In genomic region chr16:19785081-19785480, GRCh38 we compare ENCODE assay signal across 14 cellular contexts.
DNase-seq lines count a peak whose midpoint lies in the region; FAIRE-seq and TF ChIP-seq lines count a peak whose summit lies in the region.
"Had no signal": no experiment of that assay in that cellular context is flagged by ENCODE, and none has a peak within 500 bp of the region (broad histone marks: within the 10 kb centered on the region; RNA-seq: fewer than 3 reads in every experiment).

No MANE protein-coding gene starts in this region.

- no peaks in the 10 kb centered on the region for H3K79me2 ChIP-seq in astrocyte (ENCODE audit: insufficient read depth, low read length)

- H3K9me3 ChIP-seq in astrocyte (ENCODE audit: insufficient read depth, low read depth, low read length) (no peaks in the 10 kb centered on the region), esophagus squamous epithelium (no peaks in the 10 kb centered on the region), spleen (no peaks in the 10 kb centered on the region)
- H3K9me3 ChIP-seq: BLaER1, SJCRH30 had no signal

- no peaks in the 10 kb centered on the region for H4K20me1 ChIP-seq in astrocyte (ENCODE audit: insufficient read depth, low read length)
- H4K20me1 ChIP-seq: BLaER1 had no signal

- no peak overlapping the region for H2AFZ ChIP-seq in astrocyte (ENCODE audit: low read depth, low read length)

- WGBS in esophagus squamous epithelium, 2 donors = 80 to 100% methylated on average over 1 of the region's 1 CpG
- WGBS in spleen, 5 donors = 90 to 100% (median 92%) methylated on average over 1 of the region's 1 CpG

- H3K27ac Mint-ChIP-seq in astrocyte (ENCODE audit: unreplicated experiment) (no peak overlapping the region), neural crest cell (ENCODE audit: unreplicated experiment) (no peak overlapping the region), type B pancreatic cell (no peak overlapping the region)
- H3K27ac Mint-ChIP-seq: CD8-positive, alpha-beta memory T cell had no signal

- no peaks in the 10 kb centered on the region for H3K27me3 Mint-ChIP-seq in astrocyte (ENCODE audit: low read depth, unreplicated experiment)
- H3K27me3 Mint-ChIP-seq in neural crest cell (ENCODE audit: low read depth) = no peaks in the 10 kb centered on the region
- H3K27me3 Mint-ChIP-seq in type B pancreatic cell = no peaks in the 10 kb centered on the region
- H3K27me3 Mint-ChIP-seq: CD8-positive, alpha-beta memory T cell had no signal

- H3K4me3 Mint-ChIP-seq in astrocyte (ENCODE audit: unreplicated experiment) (no peak overlapping the region), neural crest cell (peak overlapping the region; percentile 14), type B pancreatic cell (no peak overlapping the region)
- H3K4me3 Mint-ChIP-seq: CD8-positive, alpha-beta memory T cell had no signal

- intact Hi-C loops in esophagus squamous epithelium (cut with DNase I) (no loop called here), spleen (cut with DNase I; ENCODE audit: low total_unique reads) (no loop called here)

- DNase-seq in astrocyte (ENCODE audit: low read depth) = no peak
- no peak for DNase-seq in esophagus squamous epithelium (lab: John Stamatoyannopoulos, UW)
- no peak for DNase-seq in neural crest cell (ENCODE audit: low read depth, low spot score)
- DNase-seq in type B pancreatic cell (ENCODE audit: extremely low spot score, unreplicated experiment) = peak; percentile 24
- no peak for DNase-seq in spleen
- DNase-seq in inferior parietal cortex (ENCODE audit: extremely low spot score) = no peak
- no peak for DNase-seq in 8988T
- DNase-seq: CD8-positive, alpha-beta memory T cell; DMS79 treated with DMSO at 0.1 percent for 48 hours; NCI-H187 treated with DMSO at 0.1 percent for 48 hours; NCI-H446; SJCRH30 had no signal

- H3K27me3 ChIP-seq in astrocyte (ENCODE audit: insufficient read depth, low read length) (no peaks in the 10 kb centered on the region), esophagus squamous epithelium (no peaks in the 10 kb centered on the region), spleen (replicated peaks in 1 of 7) (no peaks in the 10 kb centered on the region)
- H3K27me3 ChIP-seq: BLaER1, SJCRH30 had no signal

- no peak for TF ChIP-seq POLR2A in esophagus squamous epithelium (IDR thresholded peaks at IDR 0.05)
- no peak for TF ChIP-seq POLR2A in spleen (IDR thresholded peaks at IDR 0.05)

- H3K36me3 Mint-ChIP-seq in astrocyte (ENCODE audit: low read depth, unreplicated experiment) (peaks cover 2% of the 10 kb centered on the region), neural crest cell (ENCODE audit: low read depth) (no peaks in the 10 kb centered on the region), type B pancreatic cell (no peaks in the 10 kb centered on the region)
- H3K36me3 Mint-ChIP-seq: CD8-positive, alpha-beta memory T cell had no signal

- H3K4me1 ChIP-seq in astrocyte (ENCODE audit: insufficient read depth, low read length) = no peaks in the 10 kb centered on the region
- H3K4me1 ChIP-seq in esophagus squamous epithelium = peaks cover 6 to 28% (median 8%) of the 10 kb centered on the region in 3 donors
- no peaks in the 10 kb centered on the region for H3K4me1 ChIP-seq in spleen

- H3K9me3 Mint-ChIP-seq in astrocyte (ENCODE audit: unreplicated experiment) = no peaks in the 10 kb centered on the region
- H3K9me3 Mint-ChIP-seq in neural crest cell = no peaks in the 10 kb centered on the region
- no peaks in the 10 kb centered on the region for H3K9me3 Mint-ChIP-seq in type B pancreatic cell
- H3K9me3 Mint-ChIP-seq: CD8-positive, alpha-beta memory T cell had no signal

- H3K27ac ChIP-seq in astrocyte (ENCODE audit: low read depth, low read length) (no peak overlapping the region), esophagus squamous epithelium (peak overlapping the region in 3 of 4 donors; percentile 4 to 34 (median 17)), spleen (no peak overlapping the region)
- H3K27ac ChIP-seq: BLaER1, HL-60, SJCRH30 had no signal

- H3K4me1 Mint-ChIP-seq in astrocyte (ENCODE audit: low read depth, unreplicated experiment) = no peaks in the 10 kb centered on the region
- peaks cover 27% of the 10 kb centered on the region for H3K4me1 Mint-ChIP-seq in neural crest cell
- H3K4me1 Mint-ChIP-seq in type B pancreatic cell (ENCODE audit: unreplicated experiment) = peaks cover 34% of the 10 kb centered on the region
- H3K4me1 Mint-ChIP-seq: CD8-positive, alpha-beta memory T cell had no signal

- no peak overlapping the region for H3K9ac ChIP-seq in astrocyte (ENCODE audit: low read length)
- H3K9ac ChIP-seq: BLaER1 had no signal

- H3K36me3 ChIP-seq in astrocyte (ENCODE audit: insufficient read depth, low read length) (no peaks in the 10 kb centered on the region), esophagus squamous epithelium (no peaks in the 10 kb centered on the region), spleen (no peaks in the 10 kb centered on the region)
- H3K36me3 ChIP-seq: BLaER1, SJCRH30 had no signal

- no peak for TF ChIP-seq CTCF in astrocyte (IDR thresholded peaks at IDR 0.05; ENCODE audit: insufficient read depth, low read depth, low read length)
- TF ChIP-seq CTCF in esophagus squamous epithelium (IDR thresholded peaks at IDR 0.05) = no peak
- no peak for TF ChIP-seq CTCF in neural crest cell (conservative IDR thresholded peaks at IDR 0.05)
- TF ChIP-seq CTCF in type B pancreatic cell (conservative IDR thresholded peaks at IDR 0.05) = no peak
- TF ChIP-seq CTCF in spleen (IDR thresholded peaks at IDR 0.05 in 8 of 11, conservative IDR thresholded peaks at IDR 0.05 in 3 of 11) = no peak

- peak overlapping the region; percentile 25 for H3K4me2 ChIP-seq in astrocyte (ENCODE audit: low read length)
- H3K4me2 ChIP-seq: BLaER1 had no signal

- no peak overlapping the region for H3K4me3 ChIP-seq in astrocyte (ENCODE audit: insufficient read depth, low read depth, low read length)
- peak overlapping the region in 1 of 4 donors; percentile 43 for H3K4me3 ChIP-seq in esophagus squamous epithelium
- H3K4me3 ChIP-seq in spleen = no peak overlapping the region
- H3K4me3 ChIP-seq: BLaER1, SJCRH30 had no signal

- no peak for FAIRE-seq in astrocyte (lab: Jason Lieb, UNC)

Comparison
In these comparisons a context has a peak if more than half of its experiments do, and no peak if none do; other contexts are left out.
1. H3K27ac ChIP-seq: peak in esophagus squamous epithelium (3 of 4); none in astrocyte (single experiment) and spleen (0 of 8).